ENCODE assay signal across 8 cellular contexts in genomic region chr1:161176468-161177111, GRCh38. TPM values are rescaled to one million over a fixed set of nuclear protein-coding genes. Genes with fewer than 3 reads are reported as not detected.
DNase-seq lines count a peak whose midpoint lies in the region; ATAC-seq and TF ChIP-seq lines count a peak whose summit lies in the region.

No MANE protein-coding gene starts in this region.

- no peak for TF ChIP-seq CTCF in SU-DHL-6 (IDR thresholded peaks at IDR 0.05; ENCODE audit: insufficient read depth, low read length, poor library complexity, severe bottlenecking)
- no peak for TF ChIP-seq CTCF in glutamatergic neuron (IDR thresholded peaks at IDR 0.05; ENCODE audit: partially characterized antibody, unreplicated experiment)
- TF ChIP-seq CTCF in sigmoid colon (IDR thresholded peaks at IDR 0.05): no peak

- H3K9ac ChIP-seq in SU-DHL-6 (ENCODE audit: low read length): peak overlapping the region; percentile 69

- H3K4me2 ChIP-seq in SU-DHL-6 (ENCODE audit: low read depth, low read length, poor library complexity, severe bottlenecking): peak overlapping the region; percentile 85

- H3K9me2 ChIP-seq in SU-DHL-6 (replicated peaks; ENCODE audit: insufficient read depth, low read length): no peaks in the 10 kb centered on the region

- H3K27me3 ChIP-seq in H7 (ENCODE audit: control insufficient read depth, insufficient read depth, low read length) (no peaks in the 10 kb centered on the region), SU-DHL-6 (ENCODE audit: low read length) (no peaks in the 10 kb centered on the region), sigmoid colon (no peaks in the 10 kb centered on the region)

- H3K27me3 Mint-ChIP-seq in glutamatergic neuron (ENCODE audit: unreplicated experiment): peaks cover 14% of the 10 kb centered on the region

- H3K4me1 Mint-ChIP-seq in glutamatergic neuron (ENCODE audit: low read depth, unreplicated experiment): peaks cover 8% of the 10 kb centered on the region

- H3K27ac ChIP-seq in SU-DHL-6 (ENCODE audit: low read depth, low read length) (peak overlapping the region; percentile 52), sigmoid colon (peak overlapping the region; percentile 85 to 92 (median 88))

- H3F3A ChIP-seq in SU-DHL-6 (ENCODE audit: insufficient read depth): peaks cover 13% of the 10 kb centered on the region; the same call in 1 of the 2 replicates

- no peaks in the 10 kb centered on the region for H4K20me1 ChIP-seq in SU-DHL-6 (ENCODE audit: low read depth, low read length)

- intact Hi-C loops in sigmoid colon (cut with DNase I): loop anchor here (1.0 kb wide), 1 partner anchor 10 kb away; the partner anchor contains the start of gene PPOX

- H3K4me3 ChIP-seq in H7 (ENCODE audit: insufficient read depth, low read depth, low read length): peak overlapping the region; percentile 78
- H3K4me3 ChIP-seq in SU-DHL-6 (ENCODE audit: insufficient read depth, low read length, poor library complexity, severe bottlenecking): peak overlapping the region; percentile 86
- peak overlapping the region; percentile 64 to 78 (median 76) for H3K4me3 ChIP-seq in sigmoid colon

- peaks cover 7% of the 10 kb centered on the region for H3K36me3 Mint-ChIP-seq in glutamatergic neuron (ENCODE audit: unreplicated experiment)

- no peak for TF ChIP-seq POLR2A in sigmoid colon (IDR thresholded peaks at IDR 0.05)

- TF ChIP-seq EP300 in sigmoid colon (IDR thresholded peaks at IDR 0.05): no peak

- H3K79me2 ChIP-seq in SU-DHL-6 (ENCODE audit: insufficient read depth, low read length): no peaks in the 10 kb centered on the region; the same call in 1 of the 2 replicates

- peaks cover 11% of the 10 kb centered on the region for H3K9me3 Mint-ChIP-seq in glutamatergic neuron (ENCODE audit: unreplicated experiment)

- peaks cover 0 to 38% (median 24%) of the 10 kb centered on the region in 4 donors for H3K4me1 ChIP-seq in sigmoid colon

- H3K27ac Mint-ChIP-seq in glutamatergic neuron (ENCODE audit: unreplicated experiment): peak overlapping the region; percentile 98

- H3K36me3 ChIP-seq in H7 (replicated peaks; ENCODE audit: control insufficient read depth, insufficient read depth, low read length) (peaks cover 14% of the 10 kb centered on the region), SU-DHL-6 (ENCODE audit: low read length) (no peaks in the 10 kb centered on the region), sigmoid colon (peaks cover 17 to 44% (median 22%) of the 10 kb centered on the region in 4 donors)

- peak overlapping the region; percentile 87 for H2AFZ ChIP-seq in SU-DHL-6 (ENCODE audit: low read depth, low read length, severe bottlenecking)

- WGBS in sigmoid colon, 2 donors: 10 to 18% methylated on average over 17 of the region's 17 CpGs

- H3K4me3 Mint-ChIP-seq in glutamatergic neuron (ENCODE audit: unreplicated experiment): peak overlapping the region; percentile 100

- DNase-seq in H7 (peak; percentile 52), glutamatergic neuron (no peak), sigmoid colon (no peak), dedifferentiated amniotic fluid mesenchymal stem cell (ENCODE audit: extremely low spot score) (no peak)

- no peak for ATAC-seq in GM18858 (IDR thresholded peaks at IDR 0.05; ENCODE audit: unreplicated experiment)
- ATAC-seq in GM21423 (IDR thresholded peaks at IDR 0.05; ENCODE audit: unreplicated experiment): no peak
- ATAC-seq in GM18873 (IDR thresholded peaks at IDR 0.05; ENCODE audit: low FRiP score, unreplicated experiment): no peak

- H3K9me3 ChIP-seq in SU-DHL-6 (ENCODE audit: insufficient read depth, low read length): no peaks in the 10 kb centered on the region
- no peaks in the 10 kb centered on the region for H3K9me3 ChIP-seq in sigmoid colon

RNA-seq across cellular contexts. Expression of gene B4GALT3, which starts 0.7 kb away (rescaled TPM):
- 105 and 106 TPM in 2 replicates for total RNA-seq in H7 (2014; rRNA removed; shearing (Covaris generic))
- total RNA-seq in glutamatergic neuron (ENCODE audit: unreplicated experiment): 35.7 TPM
- 10 to 100 TPM; 10.7 to 19.3 (median 14.8) TPM for total RNA-seq in sigmoid colon
- polyA plus RNA-seq in sigmoid colon: 10 to 100 TPM; 13.4 to 33.4 (median 16.8) TPM

RNA-seq across cellular contexts. Expression of gene PPOX, which starts 10.4 kb away (rescaled TPM):
- total RNA-seq in H7 (2014; rRNA removed; shearing (Covaris generic)): 57.3 and 64.7 TPM in 2 replicates
- total RNA-seq in glutamatergic neuron (ENCODE audit: unreplicated experiment) (53.2 TPM), sigmoid colon (10 to 100 TPM; 16.6 to 30.9 (median 21.3) TPM)
- 10 to 100 TPM in 2 of 3 donors, 1 to 10 TPM in 1; 7.4 to 17.7 (median 16.2) TPM for polyA plus RNA-seq in sigmoid colon

RNA-seq across cellular contexts. Expression of gene USP21, which starts 17.3 kb away (rescaled TPM):
- total RNA-seq in H7 (2014; rRNA removed; shearing (Covaris generic)): 10.7 and 12.0 TPM in 2 replicates
- 21.5 TPM for total RNA-seq in glutamatergic neuron (ENCODE audit: unreplicated experiment)
- total RNA-seq in sigmoid colon: 10 to 100 TPM; 11.4 to 24.1 (median 13.1) TPM
- 10 to 100 TPM; 16.2 to 22.2 (median 17.3) TPM for polyA plus RNA-seq in sigmoid colon

RNA-seq across cellular contexts. Expression of gene ADAMTS4, which starts 22.3 kb away (rescaled TPM):
- 9.0 and 11.7 TPM in 2 replicates for total RNA-seq in H7 (2014; rRNA removed; shearing (Covaris generic))
- total RNA-seq in glutamatergic neuron (ENCODE audit: unreplicated experiment) (12.3 TPM), sigmoid colon (10 to 100 TPM in 2 of 4 donors, 1 to 10 TPM in 2; 6.4 to 78.2 (median 10.8) TPM)
- polyA plus RNA-seq in sigmoid colon: 1 to 10 TPM in 1 of 3 donors, under 1 TPM in 2; 0.23 to 4.5 (median 0.60) TPM

RNA-seq across cellular contexts. Expression of gene UFC1, which starts 22.8 kb away (rescaled TPM):
- 81.9 and 86.1 TPM in 2 replicates for total RNA-seq in H7 (2014; rRNA removed; shearing (Covaris generic))
- 59.2 TPM for total RNA-seq in glutamatergic neuron (ENCODE audit: unreplicated experiment)
- total RNA-seq in sigmoid colon: 10 to 100 TPM; 49.0 to 77.8 (median 70.3) TPM
- polyA plus RNA-seq in sigmoid colon: 100 to 1,000 TPM; 129 to 249 (median 232) TPM
